In genomic region chr10:109922353-109922975, GRCh38 we compare ENCODE assay signal across 8 cellular contexts. TPM values are rescaled to one million over a fixed set of nuclear protein-coding genes. Genes with fewer than 3 reads are reported as not detected.
DNase-seq lines count a peak whose midpoint lies in the region; ATAC-seq lines count a peak whose summit lies in the region.

No MANE protein-coding gene starts in this region.

- peak overlapping the region; percentile 92 to 94 for H3K27ac Mint-ChIP-seq in activated naive CD4-positive, alpha-beta T cell treated with anti-CD3 and anti-CD28 coated beads, Interleukin-2, amount 50 U/mL, for 72 hours
- H3K27ac Mint-ChIP-seq in immature natural killer cell: peak overlapping the region; percentile 93 to 95 (median 94)

- no peaks in the 10 kb centered on the region for H3K9me3 ChIP-seq in stomach smooth muscle (ENCODE audit: control insufficient read depth in 2 of 2, low read length in 2 of 2)

- H3K4me1 ChIP-seq in stomach smooth muscle (ENCODE audit: control insufficient read depth, insufficient read depth, low read length): peaks cover 17% of the 10 kb centered on the region

- H3K4me3 Mint-ChIP-seq in immature natural killer cell: peak overlapping the region; percentile 87 to 94 (median 91)

- H3K27ac ChIP-seq in stomach smooth muscle (ENCODE audit: low read length): peak overlapping the region; percentile 87

- H3K9ac ChIP-seq in stomach smooth muscle (ENCODE audit: low read length in 2 of 2): peak overlapping the region; percentile 82 to 91

- no peaks in the 10 kb centered on the region for H3K9me3 Mint-ChIP-seq in activated naive CD4-positive, alpha-beta T cell treated with anti-CD3 and anti-CD28 coated beads, Interleukin-2, amount 50 U/mL, for 72 hours
- no peaks in the 10 kb centered on the region for H3K9me3 Mint-ChIP-seq in immature natural killer cell

- H3K4me3 ChIP-seq in stomach smooth muscle (ENCODE audit: low read length in 2 of 2): peak overlapping the region; percentile 77 to 83

- no peak for ATAC-seq in activated naive CD4-positive, alpha-beta T cell treated with anti-CD3 and anti-CD28 coated beads, Interleukin-2, amount 50 U/mL, for 72 hours

- peaks cover 60% of the 10 kb centered on the region in 2 donors for H3K4me1 Mint-ChIP-seq in immature natural killer cell

- peaks cover 0 to 18% (median 12%) of the 10 kb centered on the region in 3 donors for H3K27me3 Mint-ChIP-seq in immature natural killer cell (ENCODE audit: low read depth in 3 of 3)

- no peaks in the 10 kb centered on the region for H3K27me3 ChIP-seq in stomach smooth muscle (ENCODE audit: control insufficient read depth in 1 of 2, insufficient read depth in 2 of 2, low read length in 2 of 2)

- H3K36me3 Mint-ChIP-seq in activated naive CD4-positive, alpha-beta T cell treated with anti-CD3 and anti-CD28 coated beads, Interleukin-2, amount 50 U/mL, for 72 hours: peaks cover 15 to 29% of the 10 kb centered on the region in 2 donors
- H3K36me3 Mint-ChIP-seq in immature natural killer cell: no peaks in the 10 kb centered on the region

- no peaks in the 10 kb centered on the region for H3K36me3 ChIP-seq in stomach smooth muscle (ENCODE audit: control insufficient read depth in 2 of 2, insufficient read depth in 2 of 2, low read length in 2 of 2)

- DNase-seq in DMS 273 (lab: John Stamatoyannopoulos, UW; ENCODE audit: unreplicated experiment) (peak; percentile 23), DMS 273 treated with DMSO at 0.1 percent for 48 hours (lab: John Stamatoyannopoulos, UW) (no peak), immature natural killer cell (no peak), NCI-H2171 treated with DMSO at 0.1 percent for 48 hours (lab: John Stamatoyannopoulos, UW) (no peak), hypothalamus (lab: John Stamatoyannopoulos, UW) (no peak)
- DNase-seq in activated naive CD4-positive, alpha-beta T cell treated with anti-CD3 and anti-CD28 coated beads, Interleukin-2, amount 50 U/mL, for 72 hours (ENCODE audit: low spot score in 2 of 2): no peak
- no peak for DNase-seq in activated CD8-positive, alpha-beta memory T cell treated with anti-CD3 and anti-CD28 coated beads, Interleukin-2, amount 50 U/mL, for 4 hours

RNA-seq across cellular contexts. Expression of gene XPNPEP1, which starts 0.8 kb away (rescaled TPM):
- 100 to 1,000 TPM in 1 of 2 donors, 10 to 100 TPM in 1; 77.9 to 118 TPM for total RNA-seq in activated naive CD4-positive, alpha-beta T cell treated with anti-CD3 and anti-CD28 coated beads, Interleukin-2, amount 50 U/mL, for 72 hours
- 10 to 100 TPM; 36.4 to 71.7 (median 57.7) TPM for polyA plus RNA-seq in immature natural killer cell
